Comparison of ENCODE assay signal across 25 cellular contexts in genomic region chr1:17577907-17578297, GRCh38. TPM values are rescaled to one million over a fixed set of nuclear protein-coding genes. Genes with fewer than 3 reads are reported as not detected.
"Had no signal": no experiment of that assay in that cellular context is flagged by ENCODE, and none has a peak within 500 bp of the region (broad histone marks: within the 10 kb centered on the region; RNA-seq: fewer than 3 reads in every experiment).

No MANE protein-coding gene starts in this region.

- ATAC-seq: effector memory CD8-positive, alpha-beta T cell; left cardiac atrium; natural killer cell treated with Interleukin-12 subunit alpha and Interleukin-12 subunit beta and Interleukin-15 and Interleukin-18, amount 100 ng/mL, for 72 hours; psoas muscle; sciatic nerve; stimulated activated memory B cell treated with anti-CD40 and anti-IgM and Interleukin-4, amounts not matched to agents 10 μg/mL and 1 μg/mL and 100 μg/mL, for 72 hours had no signal

- H3K4me2 ChIP-seq: hepatocyte had no signal

- H3K36me3 ChIP-seq: left ventricle myocardium inferior, neutrophil, spleen, transverse colon had no signal

- H3K9me3 ChIP-seq: esophagus squamous epithelium, left ventricle myocardium inferior, neutrophil, psoas muscle, spleen, transverse colon had no signal

- H3K27me3 Mint-ChIP-seq: stimulated activated naive CD8-positive, alpha-beta T cell treated with anti-CD3 and anti-CD28 coated beads, Interleukin-15, Interleukin-2, amounts not matched to agents 100 ng/mL and 50 ng/mL, for 24 hours had no signal

- H3K4me3 Mint-ChIP-seq: dendritic cell treated with granulocyte-macrophage colony-stimulating factor and Interleukin-4, amounts not matched to agents 40 ng/mL and 50 ng/mL, for 4 days; effector memory CD8-positive, alpha-beta T cell; natural killer cell treated with Interleukin-12 subunit alpha and Interleukin-12 subunit beta and Interleukin-15 and Interleukin-18, amount 100 ng/mL, for 72 hours; stimulated activated memory B cell treated with anti-CD40 and anti-IgM and Interleukin-4, amounts not matched to agents 10 μg/mL and 1 μg/mL and 100 μg/mL, for 72 hours; stimulated activated naive CD8-positive, alpha-beta T cell treated with anti-CD3 and anti-CD28 coated beads, Interleukin-15, Interleukin-2, amounts not matched to agents 100 ng/mL and 50 ng/mL, for 24 hours had no signal

- DNase-seq: effector memory CD8-positive, alpha-beta T cell; esophagus squamous epithelium; foreskin fibroblast; head of caudate nucleus; kidney; left cardiac atrium; left ventricle myocardium inferior; mesenchymal stem cell; midbrain; psoas muscle; retina; spleen; stimulated activated CD4-positive, alpha-beta T cell treated with anti-CD3 and anti-CD28 coated beads, Interleukin-15, amount 100 ng/mL, for 24 hours; stimulated activated CD4-positive, alpha-beta T cell treated with anti-CD3 and anti-CD28 coated beads, Interleukin-1b, Interleukin-23, amount 100 ng/mL, for 48 hours; stimulated activated CD4-positive, alpha-beta T cell treated with anti-CD3 and anti-CD28 coated beads, Interleukin-4, amount 100 ng/mL, for 24 hours; transverse colon had no signal

- H3K9me3 Mint-ChIP-seq: dendritic cell treated with granulocyte-macrophage colony-stimulating factor and Interleukin-4, amounts not matched to agents 40 ng/mL and 50 ng/mL, for 4 days; effector memory CD8-positive, alpha-beta T cell; natural killer cell treated with Interleukin-12 subunit alpha and Interleukin-12 subunit beta and Interleukin-15 and Interleukin-18, amount 100 ng/mL, for 72 hours; stimulated activated memory B cell treated with anti-CD40 and anti-IgM and Interleukin-4, amounts not matched to agents 10 μg/mL and 1 μg/mL and 100 μg/mL, for 72 hours; stimulated activated naive CD8-positive, alpha-beta T cell treated with anti-CD3 and anti-CD28 coated beads, Interleukin-15, Interleukin-2, amounts not matched to agents 100 ng/mL and 50 ng/mL, for 24 hours had no signal

- H3K4me3 ChIP-seq: esophagus squamous epithelium, hepatocyte, left ventricle myocardium inferior, lung, psoas muscle, spleen, transverse colon had no signal

- H3K27ac Mint-ChIP-seq: dendritic cell treated with granulocyte-macrophage colony-stimulating factor and Interleukin-4, amounts not matched to agents 40 ng/mL and 50 ng/mL, for 4 days; effector memory CD8-positive, alpha-beta T cell; natural killer cell treated with Interleukin-12 subunit alpha and Interleukin-12 subunit beta and Interleukin-15 and Interleukin-18, amount 100 ng/mL, for 72 hours; stimulated activated memory B cell treated with anti-CD40 and anti-IgM and Interleukin-4, amounts not matched to agents 10 μg/mL and 1 μg/mL and 100 μg/mL, for 72 hours; stimulated activated naive CD8-positive, alpha-beta T cell treated with anti-CD3 and anti-CD28 coated beads, Interleukin-15, Interleukin-2, amounts not matched to agents 100 ng/mL and 50 ng/mL, for 24 hours had no signal

- H3K27me3 ChIP-seq: esophagus squamous epithelium, hepatocyte, neutrophil, spleen, transverse colon had no signal

- H3K36me3 Mint-ChIP-seq: natural killer cell treated with Interleukin-12 subunit alpha and Interleukin-12 subunit beta and Interleukin-15 and Interleukin-18, amount 100 ng/mL, for 72 hours; stimulated activated memory B cell treated with anti-CD40 and anti-IgM and Interleukin-4, amounts not matched to agents 10 μg/mL and 1 μg/mL and 100 μg/mL, for 72 hours had no signal

- FAIRE-seq: kidney had no signal

- H3K27ac ChIP-seq: epithelial cell of prostate, hepatocyte, left ventricle myocardium inferior, neutrophil, psoas muscle had no signal

- H2AFZ ChIP-seq: hepatocyte had no signal

RNA-seq across cellular contexts. Expression of gene ARHGEF10L, which starts 38.4 kb away (rescaled TPM):
- total RNA-seq: natural killer cell treated with Interleukin-12 subunit alpha and Interleukin-12 subunit beta and Interleukin-15 and Interleukin-18, amount 100 ng/mL, for 72 hours had no signal
